In the genomic region with DNA sequence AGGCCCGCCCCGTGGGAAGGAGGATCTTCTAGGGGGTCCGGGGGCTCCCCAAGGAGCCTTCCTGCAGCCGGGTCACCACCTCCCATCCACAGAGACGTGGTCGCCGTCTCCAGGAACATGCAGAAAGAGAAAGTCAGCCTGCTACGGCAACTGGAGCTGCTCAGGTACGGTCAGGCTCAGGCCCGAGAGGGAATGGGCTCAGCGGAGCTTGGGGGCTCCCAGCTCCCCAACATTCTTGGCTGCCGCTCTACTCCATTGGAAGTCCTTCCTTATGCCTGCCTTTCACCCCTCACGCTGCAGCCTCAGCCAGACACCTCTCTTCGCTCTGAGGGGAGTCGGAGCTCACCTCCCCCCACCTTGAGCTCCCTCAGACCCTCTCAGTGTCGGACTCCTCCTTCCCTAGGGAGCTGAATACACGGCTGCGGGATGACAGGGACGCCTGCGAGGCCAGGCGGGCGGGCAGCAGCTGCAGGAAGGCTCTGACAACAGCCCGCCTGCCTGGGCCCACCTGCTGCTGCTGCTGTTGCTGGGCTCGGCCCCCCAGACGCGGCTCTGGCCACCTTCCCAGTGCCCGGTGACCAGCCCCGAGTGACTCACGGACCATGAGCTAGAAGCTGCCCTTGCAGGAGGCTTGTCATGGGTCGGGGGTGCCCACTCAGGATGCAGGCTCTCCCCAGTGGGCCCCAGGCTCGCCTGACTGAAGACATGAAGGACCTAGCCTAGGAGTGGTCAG, we compare ENCODE assay signal across 8 cellular contexts. TPM values are rescaled to one million over a fixed set of nuclear protein-coding genes. Genes with fewer than 3 reads are reported as not detected.
DNase-seq lines count a peak whose midpoint lies in the region; ATAC-seq and TF ChIP-seq lines count a peak whose summit lies in the region.

No MANE protein-coding gene starts in this region.

- no peak overlapping the region for H4K91ac ChIP-seq in IMR-90 (ENCODE audit: insufficient read depth, low read depth, low read length)

- H3K27me3 ChIP-seq in IMR-90 (ENCODE audit: control insufficient read depth, insufficient read depth, low read length): peaks cover 6% of the 10 kb centered on the region; the same call in 1 of the 2 replicates

- H3K14ac ChIP-seq in IMR-90 (replicated peaks; ENCODE audit: low read depth, low read length): no peak overlapping the region

- in situ Hi-C loops in IMR-90 (cut with MboI; ENCODE audit: low sequenced_read_pairs): no loop called here

- no peak overlapping the region for H3K56ac ChIP-seq in IMR-90 (ENCODE audit: extremely low read depth, insufficient read depth, low read length)

- H2AK9ac ChIP-seq in IMR-90 (replicated peaks; ENCODE audit: low read depth, low read length, poor library complexity): peak overlapping the region; percentile 100

- peak overlapping the region; percentile 14; the same call in 1 of the 2 replicates for H4K5ac ChIP-seq in IMR-90 (ENCODE audit: low read depth, low read length)

- no peak for TF ChIP-seq RAD21 in IMR-90 (IDR thresholded peaks at IDR 0.05; ENCODE audit: low read length)

- H3K18ac ChIP-seq in IMR-90 (ENCODE audit: low read depth, low read length): no peak overlapping the region

- peaks cover 42% of the 10 kb centered on the region for H4K20me1 ChIP-seq in IMR-90 (ENCODE audit: insufficient read depth, low read length)

- H3K9me3 Mint-ChIP-seq in chondrocyte (ENCODE audit: low read depth) (no peaks in the 10 kb centered on the region), osteocyte (ENCODE audit: unreplicated experiment) (no peaks in the 10 kb centered on the region)

- peak overlapping the region; percentile 89 for H2AFZ ChIP-seq in IMR-90 (replicated peaks; ENCODE audit: low read length, poor library complexity)

- H3K4me3 ChIP-seq in IMR-90 (ENCODE audit: insufficient read depth, low read depth, low read length): no peak overlapping the region

- H3K4me3 Mint-ChIP-seq in chondrocyte (ENCODE audit: unreplicated experiment) (peak overlapping the region; percentile 60), osteocyte (ENCODE audit: unreplicated experiment) (peak overlapping the region; percentile 62)

- peak overlapping the region; percentile 90 for H3K4me2 ChIP-seq in IMR-90 (ENCODE audit: low read depth, low read length)

- H3K27me3 Mint-ChIP-seq in chondrocyte (ENCODE audit: low read depth): no peaks in the 10 kb centered on the region
- no peaks in the 10 kb centered on the region for H3K27me3 Mint-ChIP-seq in osteocyte (ENCODE audit: unreplicated experiment)

- no peak overlapping the region for H3K23ac ChIP-seq in IMR-90 (ENCODE audit: low read depth, low read length)

- BruUV-seq in IMR-90 (replicated peaks; lab: Mats Ljungman, UMichigan): no TSS peak

- dilution Hi-C loops in IMR-90 (cut with HindIII; ENCODE audit: low sequenced_read_pairs, unreplicated experiment): no loop called here

- no peak overlapping the region for H2BK120ac ChIP-seq in IMR-90 (ENCODE audit: low read depth, low read length)

- H2BK15ac ChIP-seq in IMR-90 (ENCODE audit: low read depth, low read length): no peak overlapping the region

- H3K27ac ChIP-seq in IMR-90 (ENCODE audit: insufficient read depth, low read length): peak overlapping the region; percentile 22; the same call in 1 of the 2 replicates

- WGBS in IMR-90 (ENCODE audit: extremely low coverage in 2 of 2, insufficient read length in 1 of 2), 2 experiments: 29% methylated on average over 20 of the region's 31 CpGs; no CpG with 5 or more reads in 1 of the 2 experiments

- H3K9ac ChIP-seq in IMR-90 (ENCODE audit: low read depth, low read length): no peak overlapping the region

- peaks cover 15% of the 10 kb centered on the region; the same call in 1 of the 2 replicates for H3K9me1 ChIP-seq in IMR-90 (ENCODE audit: insufficient read depth, low read length)

- H3K79me1 ChIP-seq in IMR-90 (ENCODE audit: low read depth in 1 of 2, low read length in 2 of 2): peaks cover 5 to 35% of the 10 kb centered on the region in 2 experiments

- no peak overlapping the region for H2BK20ac ChIP-seq in IMR-90 (ENCODE audit: low read depth, low read length)

- H2BK5ac ChIP-seq in IMR-90 (ENCODE audit: low read depth, low read length, poor library complexity, severe bottlenecking): peak overlapping the region; percentile 80

- no peak for ATAC-seq in IMR-90 (ENCODE audit: low read depth)
- ATAC-seq in GM19463 (IDR thresholded peaks at IDR 0.05; ENCODE audit: unreplicated experiment): no peak

- H3K36me3 ChIP-seq in IMR-90 (ENCODE audit: control insufficient read depth, insufficient read depth, low read length): peaks cover 2% of the 10 kb centered on the region; the same call in 1 of the 2 replicates

- DNase-seq in NCI-H524 (lab: John Stamatoyannopoulos, UW): peak; percentile 25 to 49
- no peak for DNase-seq in NCI-H524 treated with DMSO at 0.1 percent for 48 hours (lab: John Stamatoyannopoulos, UW)
- DNase-seq in IMR-90: peak; percentile 80
- no peak for DNase-seq in chondrocyte (ENCODE audit: low spot score)
- DNase-seq in osteocyte (ENCODE audit: extremely low spot score, unreplicated experiment): no peak
- no peak for DNase-seq in inferior parietal cortex (ENCODE audit: extremely low spot score)
- DNase-seq in SKM-1 treated with dmso at 0.1 percent for 144 hours (lab: John Stamatoyannopoulos, UW; ENCODE audit: unreplicated experiment): no peak

- H4K8ac ChIP-seq in IMR-90 (ENCODE audit: low read depth in 2 of 2, low read length in 2 of 2): peak overlapping the region; percentile 59 to 93; a peak in 1 of 4 replicates

- H3K9me3 ChIP-seq in IMR-90 (ENCODE audit: control insufficient read depth, insufficient read depth, low read length): no peaks in the 10 kb centered on the region

- POLR2A ChIA-PET in IMR-90 (lab: Charles Lee; ENCODE audit: unreplicated experiment): interaction anchor here (1.4 kb wide), 1 partner anchor 12 kb away, joined by 8 read pairs; the partner anchor contains the start of gene PNPLA2

- peaks cover 37% of the 10 kb centered on the region for H3K4me1 ChIP-seq in IMR-90 (ENCODE audit: control insufficient read depth, insufficient read depth, low read length)

- peak overlapping the region; percentile 99 for H2AK5ac ChIP-seq in IMR-90 (ENCODE audit: low read depth, low read length)

- intact Hi-C loops in IMR-90 (cut with micrococcal nuclease): no loop called here

- H3K4me1 Mint-ChIP-seq in chondrocyte (ENCODE audit: low read depth): peaks cover 61% of the 10 kb centered on the region
- peaks cover 67% of the 10 kb centered on the region for H3K4me1 Mint-ChIP-seq in osteocyte (ENCODE audit: unreplicated experiment)

- TF ChIP-seq CTCF in IMR-90 (conservative IDR thresholded peaks at IDR 0.05; ENCODE audit: low read depth, low read length): no peak
- TF ChIP-seq CTCF in chondrocyte (IDR thresholded peaks at IDR 0.05): no peak
- no peak for TF ChIP-seq CTCF in osteocyte (IDR thresholded peaks at IDR 0.05)

- TF ChIP-seq POLR2A in IMR-90 (IDR thresholded peaks at IDR 0.05; ENCODE audit: low read depth, low read length): 0 out of 2 replicates have a peak, but pooled peaks have one; percentile 26

- H3K36me3 Mint-ChIP-seq in chondrocyte (ENCODE audit: low read depth) (no peaks in the 10 kb centered on the region), osteocyte (ENCODE audit: unreplicated experiment) (no peaks in the 10 kb centered on the region)

- H3K27ac Mint-ChIP-seq in chondrocyte (ENCODE audit: unreplicated experiment) (peak overlapping the region; percentile 87), osteocyte (ENCODE audit: unreplicated experiment) (peak overlapping the region; percentile 23)

- CTCF ChIA-PET in IMR-90 (lab: Yijun Ruan, JAX): no interaction called here

- H3K4ac ChIP-seq in IMR-90 (ENCODE audit: low read depth, low read length): peak overlapping the region; percentile 97; the same call in 1 of the 2 replicates

TF ChIP-seq in IMR-90, 13 proteins besides CTCF, POLR2A, EP300 and RAD21:
- TF ChIP-seq FOS (IDR thresholded peaks at IDR 0.05; ENCODE audit: low read depth, low read length): peak; percentile 68
- TF ChIP-seq BHLHE40 (IDR thresholded peaks at IDR 0.05; ENCODE audit: low read depth, low read length): no peak
- peak; percentile 62 for TF ChIP-seq RCOR1 (IDR thresholded peaks at IDR 0.05; ENCODE audit: insufficient replicate concordance, low read length)
- TF ChIP-seq MAZ (IDR thresholded peaks at IDR 0.05; ENCODE audit: borderline replicate concordance, low read depth, low read length): peak; percentile 59; the same call in 1 of the 2 replicates
- TF ChIP-seq MXI1 (IDR thresholded peaks at IDR 0.05; ENCODE audit: borderline replicate concordance, low read depth, low read length): 0 out of 2 replicates have a peak, but pooled peaks have one; percentile 36
TF ChIP-seq in IMR-90: peak in this region for 4.

RNA-seq across cellular contexts. Expression of gene CD151, which starts 1.5 kb away (rescaled TPM):
- 789 and 1,150 TPM in 2 replicates for total RNA-seq in IMR-90 (2012; rRNA removed)
- 1,267 and 1,435 TPM in 2 replicates for polyA plus RNA-seq in IMR-90 (2012; rRNA removed)
- 933 and 2,823 TPM in 2 replicates for polyA plus RNA-seq in IMR-90 (2012; cell fraction: cytosol; rRNA removed)
- polyA plus RNA-seq in IMR-90 (2012; cell fraction: nucleus; rRNA removed; ENCODE audit: low replicate concordance): 859 and 2,218 TPM in 2 replicates
- total RNA-seq in chondrocyte: 460 to 558 TPM (median 549 TPM) in 3 replicates
- total RNA-seq in osteocyte: 377 and 379 TPM in 2 replicates

RNA-seq across cellular contexts. Expression of gene CRACR2B, which starts 3.6 kb away (rescaled TPM):
- total RNA-seq in IMR-90 (2012; rRNA removed) (0.28 and 0.54 TPM in 2 replicates), chondrocyte (0.57 to 5.0 TPM (median 1.4 TPM) in 3 replicates), osteocyte (3.9 and 4.2 TPM in 2 replicates)
- polyA plus RNA-seq in IMR-90 (2012; rRNA removed): 2.5 and 3.2 TPM in 2 replicates
- polyA plus RNA-seq in IMR-90 (2012; cell fraction: cytosol; rRNA removed): 3.2 and 3.5 TPM in 2 replicates
- polyA plus RNA-seq in IMR-90 (2012; cell fraction: nucleus; rRNA removed; ENCODE audit: low replicate concordance): 8.0 and 18.2 TPM in 2 replicates

RNA-seq across cellular contexts. Expression of gene POLR2L, which starts 11.0 kb away (rescaled TPM):
- 44.4 and 123 TPM in 2 replicates for total RNA-seq in IMR-90 (2012; rRNA removed)
- 416 and 907 TPM in 2 replicates for polyA plus RNA-seq in IMR-90 (2012; rRNA removed)
- polyA plus RNA-seq in IMR-90 (2012; cell fraction: cytosol; rRNA removed): 193 and 430 TPM in 2 replicates
- polyA plus RNA-seq in IMR-90 (2012; cell fraction: nucleus; rRNA removed; ENCODE audit: low replicate concordance): 27.7 and 112 TPM in 2 replicates
- 139 to 173 TPM (median 142 TPM) in 3 replicates for total RNA-seq in chondrocyte
- 170 and 193 TPM in 2 replicates for total RNA-seq in osteocyte

RNA-seq across cellular contexts. Expression of gene TSPAN4, which starts 11.4 kb away (rescaled TPM):
- total RNA-seq in IMR-90 (2012; rRNA removed) (143 and 161 TPM in 2 replicates), chondrocyte (62.3 to 115 TPM (median 69.2 TPM) in 3 replicates), osteocyte (163 and 175 TPM in 2 replicates)
- polyA plus RNA-seq in IMR-90 (2012; rRNA removed): 293 and 327 TPM in 2 replicates
- 286 and 483 TPM in 2 replicates for polyA plus RNA-seq in IMR-90 (2012; cell fraction: cytosol; rRNA removed)
- 295 and 963 TPM in 2 replicates for polyA plus RNA-seq in IMR-90 (2012; cell fraction: nucleus; rRNA removed; ENCODE audit: low replicate concordance)

RNA-seq across cellular contexts. Expression of gene PNPLA2, which starts 12.6 kb away (rescaled TPM):
- total RNA-seq in IMR-90 (2012; rRNA removed) (7.0 and 7.2 TPM in 2 replicates), chondrocyte (56.0 to 59.1 TPM (median 56.0 TPM) in 3 replicates), osteocyte (83.8 and 96.4 TPM in 2 replicates)
- 94.3 and 109 TPM in 2 replicates for polyA plus RNA-seq in IMR-90 (2012; rRNA removed)
- 84.2 and 129 TPM in 2 replicates for polyA plus RNA-seq in IMR-90 (2012; cell fraction: cytosol; rRNA removed)
- 289 and 727 TPM in 2 replicates for polyA plus RNA-seq in IMR-90 (2012; cell fraction: nucleus; rRNA removed; ENCODE audit: low replicate concordance)

Comparison
In these comparisons a context has a peak if more than half of its experiments do, and no peak if none do; other contexts are left out.
1. DNase-seq: peak in NCI-H524 (2 of 2) and IMR-90 (single experiment); none in NCI-H524 treated with DMSO at 0.1 percent for 48 hours (single experiment), chondrocyte (single experiment), osteocyte (single experiment), inferior parietal cortex (single experiment) and SKM-1 treated with dmso at 0.1 percent for 144 hours (single experiment).